In the genomic region with DNA sequence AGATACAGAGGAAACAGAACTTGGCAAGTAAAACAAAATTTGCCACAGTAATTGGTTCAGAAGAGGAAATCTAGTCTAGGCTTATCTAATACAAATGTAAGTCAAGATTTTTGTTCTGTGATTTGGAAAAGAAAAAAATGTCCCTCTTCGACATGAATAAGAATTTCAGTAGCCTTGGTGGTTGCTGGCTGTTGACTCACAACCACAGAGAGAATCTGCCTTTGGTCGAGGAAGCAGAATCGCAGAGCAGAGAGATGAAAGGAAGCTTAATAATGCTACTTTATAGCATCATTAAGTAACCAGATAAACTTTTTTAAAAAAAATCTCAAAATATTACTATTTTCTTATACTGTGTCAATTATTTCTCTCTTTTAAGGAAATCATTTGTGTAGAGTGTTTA, we compare ENCODE assay signal across 21 cellular contexts.
A peak's percentile ranks its signal among the peaks of the same experiment; 100 is the strongest.
DNase-seq lines count a peak whose midpoint lies in the region; ATAC-seq, FAIRE-seq and TF ChIP-seq lines count a peak whose summit lies in the region.
"Had no signal": no experiment of that assay in that cellular context is flagged by ENCODE, and none has a peak within 500 bp of the region (broad histone marks: within the 10 kb centered on the region; RNA-seq: fewer than 3 reads in every experiment).

No MANE protein-coding gene starts in this region.

- H3K27ac ChIP-seq in IMR-90 (ENCODE audit: insufficient read depth, low read length) (no peak overlapping the region), astrocyte (ENCODE audit: low read depth, low read length) (no peak overlapping the region)
- H3K27ac ChIP-seq in CD8-positive, alpha-beta memory T cell (ENCODE audit: low read depth, low read length), result no peak overlapping the region
- H3K27ac ChIP-seq: RWPE1 had no signal

- dilution Hi-C loops in IMR-90 (cut with HindIII; ENCODE audit: low sequenced_read_pairs, unreplicated experiment), result no loop called here

- peaks cover 4% of the 10 kb centered on the region for H3K4me1 Mint-ChIP-seq in astrocyte (ENCODE audit: low read depth, unreplicated experiment)
- H3K4me1 Mint-ChIP-seq in CD8-positive, alpha-beta memory T cell, result peaks cover 0 to 2% (median 0%) of the 10 kb centered on the region in 3 donors
- H3K4me1 Mint-ChIP-seq: CD4-positive, CD25-positive, alpha-beta regulatory T cell had no signal

- no peak for TF ChIP-seq POLR2A in IMR-90 (IDR thresholded peaks at IDR 0.05; ENCODE audit: low read depth, low read length)

- TF ChIP-seq CTCF in IMR-90 (conservative IDR thresholded peaks at IDR 0.05; ENCODE audit: low read depth, low read length) (no peak), astrocyte (IDR thresholded peaks at IDR 0.05; ENCODE audit: insufficient read depth, low read depth, low read length) (no peak)

- CTCF ChIA-PET in IMR-90 (lab: Yijun Ruan, JAX), result no interaction called here
- CTCF ChIA-PET in CD8-positive, alpha-beta memory T cell (lab: Charles Lee), result no interaction called here

- no peak overlapping the region for H2BK120ac ChIP-seq in IMR-90 (ENCODE audit: low read depth, low read length)

- no peaks in the 10 kb centered on the region for H3K36me3 ChIP-seq in IMR-90 (ENCODE audit: control insufficient read depth, insufficient read depth, low read length)
- H3K36me3 ChIP-seq in astrocyte (ENCODE audit: insufficient read depth, low read length), result no peaks in the 10 kb centered on the region
- no peaks in the 10 kb centered on the region for H3K36me3 ChIP-seq in CD8-positive, alpha-beta memory T cell (ENCODE audit: insufficient read depth, low read length)

- H2AK5ac ChIP-seq in IMR-90 (ENCODE audit: low read depth, low read length), result no peak overlapping the region

- no peak overlapping the region for H4K91ac ChIP-seq in IMR-90 (ENCODE audit: insufficient read depth, low read depth, low read length)

- in situ Hi-C loops in IMR-90 (cut with MboI; ENCODE audit: low sequenced_read_pairs), result no loop called here

- no peaks in the 10 kb centered on the region for H3K36me3 Mint-ChIP-seq in astrocyte (ENCODE audit: low read depth, unreplicated experiment)
- peaks cover 0 to 3% (median 0%) of the 10 kb centered on the region in 3 donors for H3K36me3 Mint-ChIP-seq in CD8-positive, alpha-beta memory T cell
- H3K36me3 Mint-ChIP-seq: CD4-positive, CD25-positive, alpha-beta regulatory T cell had no signal

- no peak overlapping the region for H3K18ac ChIP-seq in IMR-90 (ENCODE audit: low read depth, low read length)

- no peak overlapping the region for H4K8ac ChIP-seq in IMR-90 (ENCODE audit: low read depth in 2 of 2, low read length in 2 of 2)

- no peaks in the 10 kb centered on the region for H3K27me3 Mint-ChIP-seq in astrocyte (ENCODE audit: low read depth, unreplicated experiment)
- no peaks in the 10 kb centered on the region for H3K27me3 Mint-ChIP-seq in CD8-positive, alpha-beta memory T cell
- H3K27me3 Mint-ChIP-seq: CD4-positive, CD25-positive, alpha-beta regulatory T cell had no signal

- H4K20me1 ChIP-seq in IMR-90 (ENCODE audit: insufficient read depth, low read length) (no peaks in the 10 kb centered on the region), astrocyte (ENCODE audit: insufficient read depth, low read length) (no peaks in the 10 kb centered on the region)

- POLR2A ChIA-PET in IMR-90 (lab: Charles Lee; ENCODE audit: unreplicated experiment), result no interaction called here
- POLR2A ChIA-PET in CD8-positive, alpha-beta memory T cell (lab: Charles Lee), result no interaction called here

- no peaks in the 10 kb centered on the region for H3K4me1 ChIP-seq in IMR-90 (ENCODE audit: control insufficient read depth, insufficient read depth, low read length)
- H3K4me1 ChIP-seq in astrocyte (ENCODE audit: insufficient read depth, low read length), result no peaks in the 10 kb centered on the region
- H3K4me1 ChIP-seq in CD8-positive, alpha-beta memory T cell (ENCODE audit: insufficient read depth, low read length), result no peaks in the 10 kb centered on the region

- H3K4me3 Mint-ChIP-seq in astrocyte (ENCODE audit: unreplicated experiment), result no peak overlapping the region
- H3K4me3 Mint-ChIP-seq in CD8-positive, alpha-beta memory T cell, result no peak overlapping the region
- H3K4me3 Mint-ChIP-seq: CD4-positive, CD25-positive, alpha-beta regulatory T cell had no signal

- H3K79me1 ChIP-seq in IMR-90 (ENCODE audit: low read depth in 1 of 2, low read length in 2 of 2), result no peaks in the 10 kb centered on the region

- no peak overlapping the region for H3K4me2 ChIP-seq in IMR-90 (ENCODE audit: low read depth, low read length)
- H3K4me2 ChIP-seq in astrocyte (ENCODE audit: low read length), result no peak overlapping the region

- WGBS in IMR-90 (ENCODE audit: extremely low coverage in 2 of 2, insufficient read length in 1 of 2), 2 experiments, result no CpG with 5 or more reads among the region's 3 CpGs

- no peak overlapping the region for H2BK20ac ChIP-seq in IMR-90 (ENCODE audit: low read depth, low read length)

- H3K27me3 ChIP-seq in IMR-90 (ENCODE audit: control insufficient read depth, insufficient read depth, low read length) (no peaks in the 10 kb centered on the region), astrocyte (ENCODE audit: insufficient read depth, low read length) (no peaks in the 10 kb centered on the region)
- no peaks in the 10 kb centered on the region for H3K27me3 ChIP-seq in CD8-positive, alpha-beta memory T cell (ENCODE audit: insufficient read depth, low read length, poor library complexity, severe bottlenecking)

- no peak overlapping the region for H2AK9ac ChIP-seq in IMR-90 (replicated peaks; ENCODE audit: low read depth, low read length, poor library complexity)

- H3K27ac Mint-ChIP-seq in astrocyte (ENCODE audit: unreplicated experiment), result no peak overlapping the region
- H3K27ac Mint-ChIP-seq in CD8-positive, alpha-beta memory T cell, result peak overlapping the region in 1 of 8 donors; percentile 36
- H3K27ac Mint-ChIP-seq: CD4-positive, CD25-positive, alpha-beta regulatory T cell had no signal

- no peak overlapping the region for H3K9ac ChIP-seq in IMR-90 (ENCODE audit: low read depth, low read length)
- no peak overlapping the region for H3K9ac ChIP-seq in astrocyte (ENCODE audit: low read length)

- no peak overlapping the region for H3K4me3 ChIP-seq in IMR-90 (ENCODE audit: insufficient read depth, low read depth, low read length)
- no peak overlapping the region for H3K4me3 ChIP-seq in astrocyte (ENCODE audit: insufficient read depth, low read depth, low read length)
- no peak overlapping the region for H3K4me3 ChIP-seq in CD8-positive, alpha-beta memory T cell (ENCODE audit: low read length)

- no peak overlapping the region for H3K56ac ChIP-seq in IMR-90 (ENCODE audit: extremely low read depth, insufficient read depth, low read length)

- no peak overlapping the region for H2AFZ ChIP-seq in IMR-90 (replicated peaks; ENCODE audit: low read length, poor library complexity)
- H2AFZ ChIP-seq in astrocyte (ENCODE audit: low read depth, low read length), result no peak overlapping the region

- no peak overlapping the region for H3K4ac ChIP-seq in IMR-90 (ENCODE audit: low read depth, low read length)

- intact Hi-C loops in IMR-90 (cut with micrococcal nuclease), result no loop called here

- H3K14ac ChIP-seq in IMR-90 (replicated peaks; ENCODE audit: low read depth, low read length), result no peak overlapping the region

- H3K9me3 ChIP-seq in IMR-90 (ENCODE audit: control insufficient read depth, insufficient read depth, low read length) (peaks cover 4% of the 10 kb centered on the region; the same call in 1 of the 2 replicates), astrocyte (ENCODE audit: insufficient read depth, low read depth, low read length) (no peaks in the 10 kb centered on the region)
- H3K9me3 ChIP-seq in CD8-positive, alpha-beta memory T cell (ENCODE audit: low read length), result no peaks in the 10 kb centered on the region

- no peaks in the 10 kb centered on the region for H3K79me2 ChIP-seq in astrocyte (ENCODE audit: insufficient read depth, low read length)

- no peak for ATAC-seq in IMR-90 (ENCODE audit: low read depth)
- ATAC-seq in HG03460 (IDR thresholded peaks at IDR 0.05; ENCODE audit: unreplicated experiment), result no peak

- no TSS peak for BruUV-seq in IMR-90 (replicated peaks; lab: Mats Ljungman, UMichigan)

- no peak overlapping the region for H2BK15ac ChIP-seq in IMR-90 (ENCODE audit: low read depth, low read length)

- no peak for TF ChIP-seq RAD21 in IMR-90 (IDR thresholded peaks at IDR 0.05; ENCODE audit: low read length)

- no peak for FAIRE-seq in astrocyte (lab: Jason Lieb, UNC)
- FAIRE-seq: HTR-8/SVneo had no signal

- H3K9me3 Mint-ChIP-seq in astrocyte (ENCODE audit: unreplicated experiment), result no peaks in the 10 kb centered on the region
- peaks cover 4 to 26% (median 10%) of the 10 kb centered on the region in 5 donors for H3K9me3 Mint-ChIP-seq in CD8-positive, alpha-beta memory T cell

- DNase-seq in EH (ENCODE audit: low read depth) (peak; percentile 30), IMR-90 (peak; percentile 55), astrocyte (ENCODE audit: low read depth) (peak; percentile 13), stromal cell of bone marrow (ENCODE audit: low read depth) (peak; percentile 20), SHP77 treated with DMSO at 0.1 percent for 48 hours (lab: John Stamatoyannopoulos, UW) (no peak)
- no peak for DNase-seq in CD8-positive, alpha-beta memory T cell
- DNase-seq: CD4-positive, CD25-positive, alpha-beta regulatory T cell; COR-L47; H7; KG1; NCI-H1048; NCI-H1417; NCI-H1694; NCI-H2081; NCI-H2227 treated with DMSO at 0.1 percent for 48 hours; NCI-H526 treated with DMSO at 0.1 percent for 48 hours; SHP77; T-helper 1 cell had no signal

- no peaks in the 10 kb centered on the region for H3K9me1 ChIP-seq in IMR-90 (ENCODE audit: insufficient read depth, low read length)

- H4K5ac ChIP-seq in IMR-90 (ENCODE audit: low read depth, low read length), result no peak overlapping the region

- H3K23ac ChIP-seq in IMR-90 (ENCODE audit: low read depth, low read length), result no peak overlapping the region

- no peak overlapping the region for H2BK5ac ChIP-seq in IMR-90 (ENCODE audit: low read depth, low read length, poor library complexity, severe bottlenecking)

TF ChIP-seq in IMR-90, 13 proteins besides CTCF, POLR2A, EP300 and RAD21 (continues in another document):
- no peak for TF ChIP-seq BHLHE40 (IDR thresholded peaks at IDR 0.05; ENCODE audit: low read depth, low read length)
- TF ChIP-seq MAFK (IDR thresholded peaks at IDR 0.05; ENCODE audit: low read depth, low read length), result no peak
- TF ChIP-seq USF2 (IDR thresholded peaks at IDR 0.05; ENCODE audit: low read depth, low read length), result no peak
- no peak for TF ChIP-seq SMC3 (IDR thresholded peaks at IDR 0.05; ENCODE audit: low read depth, low read length)
- no peak for TF ChIP-seq CHD1 (IDR thresholded peaks at IDR 0.05; ENCODE audit: low read depth, low read length)
- TF ChIP-seq MXI1 (IDR thresholded peaks at IDR 0.05; ENCODE audit: borderline replicate concordance, low read depth, low read length), result no peak
- no peak for TF ChIP-seq MAZ (IDR thresholded peaks at IDR 0.05; ENCODE audit: borderline replicate concordance, low read depth, low read length)

Comparison
In these comparisons a context has a peak if more than half of its experiments do, and no peak if none do; other contexts are left out.
1. DNase-seq: peak in EH (single experiment), IMR-90 (single experiment), astrocyte (single experiment) and stromal cell of bone marrow (single experiment); none in SHP77 treated with DMSO at 0.1 percent for 48 hours (single experiment) and CD8-positive, alpha-beta memory T cell (0 of 5).